ENCODE assay signal across 9 cellular contexts in genomic region chr11:32434387-32435151, GRCh38. TPM values are rescaled to one million over a fixed set of nuclear protein-coding genes. Genes with fewer than 3 reads are reported as not detected.
A peak's percentile ranks its signal among the peaks of the same experiment; 100 is the strongest.
DNase-seq lines count a peak whose midpoint lies in the region; ATAC-seq and TF ChIP-seq lines count a peak whose summit lies in the region.
"Had no signal": no experiment of that assay in that cellular context is flagged by ENCODE, and none has a peak within 500 bp of the region (broad histone marks: within the 10 kb centered on the region; RNA-seq: fewer than 3 reads in every experiment).

No MANE protein-coding gene starts in this region.

- H3K9me3 ChIP-seq in A673 (ENCODE audit: low read depth, low read length, poor library complexity, severe bottlenecking) (no peaks in the 10 kb centered on the region), HAP-1 (peaks cover 3% of the 10 kb centered on the region; the same call in 1 of the 2 replicates)
- H3K9me3 ChIP-seq: SJCRH30 had no signal

- H3K27me3 ChIP-seq in A673 (replicated peaks; ENCODE audit: insufficient read depth, low read depth, low read length, poor library complexity) (peaks cover 98% of the 10 kb centered on the region), HAP-1 (ENCODE audit: low read depth) (no peaks in the 10 kb centered on the region)
- H3K27me3 ChIP-seq: SJCRH30 had no signal

- no peaks in the 10 kb centered on the region for H3K9me3 Mint-ChIP-seq in activated naive CD8-positive, alpha-beta T cell treated with anti-CD3 and anti-CD28 coated beads, Interleukin-2, amount 10 ng/mL, durations not matched to agents 7 days and 5 days

- H3K27ac ChIP-seq in A673 (ENCODE audit: low read depth, low read length, poor library complexity, severe bottlenecking) = no peak overlapping the region
- H3K27ac ChIP-seq: SJCRH30 had no signal

- H3K4me1 ChIP-seq in A673 (ENCODE audit: insufficient read depth, low read length, poor library complexity, severe bottlenecking) (peaks cover 46% of the 10 kb centered on the region), HAP-1 (peaks cover 9% of the 10 kb centered on the region; the same call in 1 of the 2 replicates)
- H3K4me1 ChIP-seq: SJCRH30 had no signal

- CTCF ChIA-PET in A673 (lab: Charles Lee) = interaction anchor here (0.6 kb wide), 1 partner anchor 44 kb away, joined by 12 read pairs; no protein-coding TSS in a partner anchor

- POLR2A ChIA-PET in A673 (lab: Charles Lee; ENCODE audit: low non-redundant PET) = no interaction called here
- POLR2A ChIA-PET in activated naive CD8-positive, alpha-beta T cell treated with anti-CD3 and anti-CD28 coated beads, Interleukin-2, amount 10 ng/mL, durations not matched to agents 7 days and 5 days (lab: Charles Lee) = no interaction called here

- H3K36me3 Mint-ChIP-seq in activated naive CD8-positive, alpha-beta T cell treated with anti-CD3 and anti-CD28 coated beads, Interleukin-2, amount 10 ng/mL, durations not matched to agents 7 days and 5 days = no peaks in the 10 kb centered on the region

- peaks cover 88% of the 10 kb centered on the region for H3K27me3 Mint-ChIP-seq in activated naive CD8-positive, alpha-beta T cell treated with anti-CD3 and anti-CD28 coated beads, Interleukin-2, amount 10 ng/mL, durations not matched to agents 7 days and 5 days

- H3K27ac Mint-ChIP-seq in activated naive CD8-positive, alpha-beta T cell treated with anti-CD3 and anti-CD28 coated beads, Interleukin-2, amount 10 ng/mL, durations not matched to agents 7 days and 5 days = peak overlapping the region; percentile 30

- no peak overlapping the region for H3K4me3 Mint-ChIP-seq in activated naive CD8-positive, alpha-beta T cell treated with anti-CD3 and anti-CD28 coated beads, Interleukin-2, amount 10 ng/mL, durations not matched to agents 7 days and 5 days

- TF ChIP-seq CTCF in A673 (conservative IDR thresholded peaks at IDR 0.05; ENCODE audit: low read depth, low read length) = peak; percentile 59

- intact Hi-C loops in A673 (cut with micrococcal nuclease; ENCODE audit: unreplicated experiment) = loop anchor here (2.0 to 5.0 kb wide), 2 partner anchors 47 to 112 kb away; no protein-coding TSS in a partner anchor

- in situ Hi-C loops in HAP-1 (cut with MboI; ENCODE audit: low sequenced_read_pairs) = no loop called here

- BruUV-seq in A673 (replicated peaks; lab: Mats Ljungman, UMichigan) = no TSS peak

- peaks cover 24% of the 10 kb centered on the region for H3K4me1 Mint-ChIP-seq in activated naive CD8-positive, alpha-beta T cell treated with anti-CD3 and anti-CD28 coated beads, Interleukin-2, amount 10 ng/mL, durations not matched to agents 7 days and 5 days

- H3K4me3 ChIP-seq in A673 (ENCODE audit: low read depth, low read length, poor library complexity, severe bottlenecking) (peak overlapping the region; percentile 41), HAP-1 (peak overlapping the region; percentile 59)
- H3K4me3 ChIP-seq: SJCRH30 had no signal

- H3K36me3 ChIP-seq in A673 (ENCODE audit: insufficient read depth, low read length, poor library complexity, severe bottlenecking) = no peaks in the 10 kb centered on the region
- H3K36me3 ChIP-seq in HAP-1 (replicated peaks) = peaks cover 7% of the 10 kb centered on the region
- H3K36me3 ChIP-seq: SJCRH30 had no signal

- DNase-seq in A673 (ENCODE audit: low spot score) = no peak
- peak; percentile 38 to 67 for DNase-seq in HAP-1 (ENCODE audit: low spot score in 2 of 2)
- peak; percentile 43 for DNase-seq in activated naive CD8-positive, alpha-beta T cell treated with anti-CD3 and anti-CD28 coated beads, Interleukin-2, amount 10 ng/mL, durations not matched to agents 7 days and 5 days
- peak; percentile 71 for DNase-seq in left kidney (ENCODE audit: low read depth, low spot score)
- no peak for DNase-seq in cerebellar nuclear complex (lab: John Stamatoyannopoulos, UW)
- DNase-seq in NCI-H2227 (lab: John Stamatoyannopoulos, UW; ENCODE audit: unreplicated experiment) = no peak
- no peak for DNase-seq in NCI-H82 (lab: John Stamatoyannopoulos, UW)
- DNase-seq: SJCRH30 had no signal

- no peak for ATAC-seq in activated naive CD8-positive, alpha-beta T cell treated with anti-CD3 and anti-CD28 coated beads, Interleukin-2, amount 10 ng/mL, durations not matched to agents 7 days and 5 days (ENCODE audit: low read depth)
- ATAC-seq in GM21515 (IDR thresholded peaks at IDR 0.05; ENCODE audit: unreplicated experiment) = no peak

RNA-seq across cellular contexts. Expression of gene WT1, which starts 0.8 kb away (rescaled TPM):
- 8.6 and 10.4 TPM in 2 replicates for total RNA-seq in A673 (2021)
- total RNA-seq in activated naive CD8-positive, alpha-beta T cell treated with anti-CD3 and anti-CD28 coated beads, Interleukin-2, amount 10 ng/mL, durations not matched to agents 7 days and 5 days = not detected
- total RNA-seq: SJCRH30 had no signal

Comparison
In these comparisons a context has a peak if more than half of its experiments do, and no peak if none do; other contexts are left out.
1. DNase-seq: peak in HAP-1 (2 of 2), activated naive CD8-positive, alpha-beta T cell treated with anti-CD3 and anti-CD28 coated beads, Interleukin-2, amount 10 ng/mL, durations not matched to agents 7 days and 5 days (single experiment) and left kidney (single experiment); none in A673 (single experiment), cerebellar nuclear complex (0 of 2), NCI-H2227 (single experiment) and NCI-H82 (single experiment).